7 cellular contexts compared by ENCODE assay signal in genomic region chr2:134803609-134804405, GRCh38. TPM values are rescaled to one million over a fixed set of nuclear protein-coding genes. Genes with fewer than 3 reads are reported as not detected.
"Had no signal": no experiment of that assay in that cellular context is flagged by ENCODE, and none has a peak within 500 bp of the region (broad histone marks: within the 10 kb centered on the region; RNA-seq: fewer than 3 reads in every experiment).

No MANE protein-coding gene starts in this region.

RNA-seq across cellular contexts. Expression of gene ACMSD, which starts 34.6 kb away (rescaled TPM):
- total RNA-seq: activated CD4-positive, alpha-beta memory T cell treated with anti-CD3 and anti-CD28 coated beads for 36 hours; activated naive CD8-positive, alpha-beta T cell treated with anti-CD3 and anti-CD28 coated beads, Interleukin-2, amount 10 ng/mL, durations not matched to agents 7 days and 5 days; astrocyte; cardiac septum; PC-3; SJSA1 had no signal
- polyA plus RNA-seq: SK-N-SH had no signal
